Comparison of ENCODE assay signal across 1 cellular context in the genomic region with DNA sequence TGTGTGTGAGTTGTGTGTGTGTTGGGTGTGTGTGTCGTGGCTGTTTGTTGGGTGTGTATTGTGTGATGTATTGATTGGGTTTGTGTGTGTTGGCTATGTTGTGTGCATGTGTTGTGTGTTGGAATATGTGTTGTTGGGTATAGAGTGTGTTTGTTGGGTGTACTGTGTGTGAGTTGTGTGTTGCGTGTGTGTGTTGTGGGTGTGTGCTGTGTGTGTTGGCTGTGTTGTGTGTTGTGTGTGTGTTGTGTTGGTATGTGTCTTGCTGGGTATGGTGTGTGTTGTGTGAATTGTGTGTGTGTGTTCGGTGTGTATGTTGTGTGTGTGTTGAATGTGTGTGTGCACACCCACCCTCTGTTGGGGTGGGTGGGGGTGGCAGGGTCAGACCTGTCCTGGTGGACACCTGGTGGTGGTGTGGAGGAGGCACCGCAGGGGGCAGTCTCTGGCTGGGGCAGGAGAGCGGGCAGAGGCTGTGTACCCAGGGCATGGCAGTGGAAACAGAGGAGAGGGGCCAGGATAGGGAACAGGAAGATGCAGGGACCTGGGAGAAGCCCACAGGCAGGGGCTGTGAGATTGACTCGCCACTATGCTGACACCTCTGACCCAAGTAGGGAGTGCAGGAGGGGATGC.
TF ChIP-seq lines count a peak whose summit lies in the region.

No MANE protein-coding gene starts in this region.

TF ChIP-seq in HEK293, 187 proteins besides CTCF, POLR2A, EP300 and RAD21 (continued from another document):
- TF ChIP-seq, protein P1, sequence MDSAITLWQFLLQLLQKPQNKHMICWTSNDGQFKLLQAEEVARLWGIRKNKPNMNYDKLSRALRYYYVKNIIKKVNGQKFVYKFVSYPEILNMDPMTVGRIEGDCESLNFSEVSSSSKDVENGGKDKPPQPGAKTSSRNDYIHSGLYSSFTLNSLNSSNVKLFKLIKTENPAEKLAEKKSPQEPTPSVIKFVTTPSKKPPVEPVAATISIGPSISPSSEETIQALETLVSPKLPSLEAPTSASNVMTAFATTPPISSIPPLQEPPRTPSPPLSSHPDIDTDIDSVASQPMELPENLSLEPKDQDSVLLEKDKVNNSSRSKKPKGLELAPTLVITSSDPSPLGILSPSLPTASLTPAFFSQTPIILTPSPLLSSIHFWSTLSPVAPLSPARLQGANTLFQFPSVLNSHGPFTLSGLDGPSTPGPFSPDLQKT (IDR thresholded peaks at IDR 0.05; ENCODE audit: borderline replicate concordance, low read depth, low read length): no peak
- no peak for TF ChIP-seq ZNF549 (tag by site-specific recombination; IDR thresholded peaks at IDR 0.05)
- no peak for TF ChIP-seq ZNF362 (tag by site-specific recombination; IDR thresholded peaks at IDR 0.05)
- TF ChIP-seq ATF2 (tag by site-specific recombination; IDR thresholded peaks at IDR 0.05; ENCODE audit: low read depth): no peak
- TF ChIP-seq ZNF146 (tag by site-specific recombination; IDR thresholded peaks at IDR 0.05): peak; percentile 15; the same call in 1 of the 2 replicates
- TF ChIP-seq GLI2 (tag by site-specific recombination; IDR thresholded peaks at IDR 0.05; ENCODE audit: borderline replicate concordance, low read depth): no peak
- TF ChIP-seq ZNF670 (tag by site-specific recombination; IDR thresholded peaks at IDR 0.05; ENCODE audit: low read depth): 0 out of 2 replicates have a peak, but pooled peaks have one; percentile 72
- TF ChIP-seq ZNF292 (tag by site-specific recombination; IDR thresholded peaks at IDR 0.05; ENCODE audit: borderline replicate concordance, low read depth): 0 out of 2 replicates have a peak, but pooled peaks have one; percentile 11
- no peak for TF ChIP-seq HOXA7 (CRISPR knock-in tag; IDR thresholded peaks at IDR 0.05; ENCODE audit: borderline replicate concordance)
- TF ChIP-seq, protein P2, sequence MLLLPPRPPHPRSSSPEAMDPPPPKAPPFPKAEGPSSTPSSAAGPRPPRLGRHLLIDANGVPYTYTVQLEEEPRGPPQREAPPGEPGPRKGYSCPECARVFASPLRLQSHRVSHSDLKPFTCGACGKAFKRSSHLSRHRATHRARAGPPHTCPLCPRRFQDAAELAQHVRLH (tag by site-specific recombination; IDR thresholded peaks at IDR 0.05): no peak
- no peak; the same call in 1 of the 2 replicates for TF ChIP-seq ZNF433 (tag by site-specific recombination; IDR thresholded peaks at IDR 0.05; ENCODE audit: low read depth)
- no peak for TF ChIP-seq ZNF677 (tag by site-specific recombination; IDR thresholded peaks at IDR 0.05)
- TF ChIP-seq SP7 (tag by site-specific recombination; IDR thresholded peaks at IDR 0.05): no peak
